In the genomic region with DNA sequence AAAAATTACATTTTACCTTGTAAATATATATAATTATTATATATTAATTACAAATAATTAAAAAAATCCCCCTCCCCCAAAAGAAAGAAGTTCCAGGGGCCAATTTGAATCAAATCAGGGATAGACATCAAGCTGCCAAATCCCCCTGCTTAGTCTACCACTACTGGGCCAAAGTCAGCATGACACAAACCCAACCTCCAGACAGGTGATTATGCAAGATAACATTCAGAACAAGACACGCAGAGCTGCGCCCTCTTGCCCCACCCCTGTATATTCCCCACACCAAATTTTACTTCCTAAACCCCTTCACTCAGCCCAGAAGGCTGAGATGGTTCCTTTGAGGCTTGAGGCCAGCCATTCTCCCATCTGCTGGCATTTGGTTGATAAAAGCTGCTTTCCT, we compare ENCODE assay signal across 26 cellular contexts.
"Had no signal": no experiment of that assay in that cellular context is flagged by ENCODE, and none has a peak within 500 bp of the region (broad histone marks: within the 10 kb centered on the region; RNA-seq: fewer than 3 reads in every experiment).

No MANE protein-coding gene starts in this region.

- H3K27me3 Mint-ChIP-seq: dendritic cell treated with granulocyte-macrophage colony-stimulating factor and Interleukin-4, amounts not matched to agents 40 ng/mL and 50 ng/mL, for 4 days; effector memory CD8-positive, alpha-beta T cell; naive thymus-derived CD4-positive, alpha-beta T cell had no signal

- H3K27ac ChIP-seq: colonic mucosa, epithelial cell of prostate, esophagus squamous epithelium, gastrocnemius medialis, heart right ventricle, left lung, lower lobe of right lung had no signal

- H3K4me1 Mint-ChIP-seq: naive thymus-derived CD4-positive, alpha-beta T cell had no signal

- H3K9me3 ChIP-seq: colonic mucosa, gastrocnemius medialis, lower lobe of right lung had no signal

- H3K4me3 ChIP-seq: colonic mucosa, esophagus squamous epithelium, gastrocnemius medialis, heart right ventricle, left lung, lower lobe of right lung had no signal

- H3K27me3 ChIP-seq: colonic mucosa, esophagus squamous epithelium, gastrocnemius medialis, heart right ventricle, left lung had no signal

- FAIRE-seq: endometrium, islet of Langerhans, keratinocyte had no signal

- H3K27ac Mint-ChIP-seq: dendritic cell treated with granulocyte-macrophage colony-stimulating factor and Interleukin-4, amounts not matched to agents 40 ng/mL and 50 ng/mL, for 4 days; effector memory CD8-positive, alpha-beta T cell; endodermal cell; naive thymus-derived CD4-positive, alpha-beta T cell had no signal

- H3K36me3 ChIP-seq: colonic mucosa, esophagus squamous epithelium, gastrocnemius medialis, heart right ventricle, left lung, lower lobe of right lung had no signal

- ATAC-seq: effector memory CD8-positive, alpha-beta T cell; esophagus mucosa; gastrocnemius medialis; heart right ventricle; left cardiac atrium; left lung; left ventricle myocardium superior; lower lobe of right lung; naive thymus-derived CD4-positive, alpha-beta T cell had no signal

- H3K4me3 Mint-ChIP-seq: dendritic cell treated with granulocyte-macrophage colony-stimulating factor and Interleukin-4, amounts not matched to agents 40 ng/mL and 50 ng/mL, for 4 days; effector memory CD8-positive, alpha-beta T cell; endodermal cell; naive thymus-derived CD4-positive, alpha-beta T cell had no signal

- DNase-seq: colonic mucosa; cortex of kidney; effector CD8-positive, alpha-beta T cell; effector memory CD8-positive, alpha-beta T cell; endodermal cell; esophagus squamous epithelium; foreskin fibroblast; foreskin melanocyte; gastrocnemius medialis; glutamatergic neuron; head of caudate nucleus; heart right ventricle; hippocampal formation; left cardiac atrium; left lung; left ventricle myocardium superior; lower lobe of right lung; mesenchymal stem cell; midbrain; naive thymus-derived CD4-positive, alpha-beta T cell had no signal

- H3K36me3 Mint-ChIP-seq: naive thymus-derived CD4-positive, alpha-beta T cell had no signal

- H3K4me1 ChIP-seq: colonic mucosa, esophagus squamous epithelium, gastrocnemius medialis, heart right ventricle, left lung, lower lobe of right lung had no signal
